1 cellular context compared by ENCODE assay signal in the genomic region with DNA sequence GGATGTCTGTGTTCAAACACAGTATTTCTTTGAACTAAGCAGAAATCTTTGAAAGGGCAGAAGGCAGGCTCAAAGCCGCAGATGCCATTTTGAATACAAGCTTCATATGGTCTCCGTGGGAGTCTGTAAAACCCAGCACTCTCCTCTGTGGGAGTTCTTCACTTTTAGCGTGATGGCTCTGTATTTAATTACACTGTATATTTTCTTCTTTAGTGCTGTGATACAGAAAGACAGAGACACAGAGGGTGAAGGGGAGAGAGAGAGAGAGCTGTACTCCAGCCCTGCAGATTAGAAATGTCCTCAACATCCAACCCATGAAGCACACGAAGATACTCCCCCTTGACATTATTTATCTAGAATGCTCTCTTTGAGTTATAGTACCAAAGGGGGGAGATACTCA.
TF ChIP-seq lines count a peak whose summit lies in the region.

No MANE protein-coding gene starts in this region.

TF ChIP-seq in H1, 55 proteins besides CTCF, POLR2A, EP300 and RAD21 (continued from another document):
- no peak for TF ChIP-seq CHD2 (IDR thresholded peaks at IDR 0.05; ENCODE audit: low read length)
- TF ChIP-seq RNF2 (IDR thresholded peaks at IDR 0.05; ENCODE audit: borderline replicate concordance, low read depth, low read length, missing control alignments, poor library complexity, severe bottlenecking), result no peak
- no peak for TF ChIP-seq CBX5 (IDR thresholded peaks at IDR 0.05; ENCODE audit: low read depth, low read length)
- no peak for TF ChIP-seq RBBP5 (IDR thresholded peaks at IDR 0.05; ENCODE audit: borderline replicate concordance, low read depth, low read length)
- TF ChIP-seq HDAC2 (IDR thresholded peaks at IDR 0.05; ENCODE audit: borderline replicate concordance in 1 of 2, low read depth in 2 of 2, low read length in 2 of 2), result no peak
- no peak for TF ChIP-seq TBP (IDR thresholded peaks at IDR 0.05; ENCODE audit: low read depth, low read length)
